ENCODE assay signal across 10 cellular contexts in the genomic region with DNA sequence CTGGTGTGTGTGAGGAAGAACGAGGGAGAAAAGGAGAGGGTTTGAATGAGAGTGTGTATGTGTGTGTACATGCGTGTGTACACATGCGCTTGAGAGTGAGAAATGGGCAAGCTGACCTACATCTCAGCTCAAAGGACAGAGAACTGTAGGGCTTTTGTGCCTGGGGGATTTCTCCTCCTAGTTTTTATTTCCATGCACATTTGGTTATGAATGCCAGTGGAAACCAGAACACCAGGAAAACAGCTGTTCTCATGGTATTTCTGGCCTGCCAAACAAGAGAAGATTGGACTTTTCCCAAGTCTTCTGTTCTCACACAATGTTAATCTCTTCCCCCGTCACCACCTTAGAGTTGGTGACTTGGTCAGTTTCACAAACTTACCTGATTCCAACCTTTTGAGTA. TPM values are rescaled to one million over a fixed set of nuclear protein-coding genes. Genes with fewer than 3 reads are reported as not detected.
DNase-seq lines count a peak whose midpoint lies in the region; ATAC-seq lines count a peak whose summit lies in the region.
"Had no signal": no experiment of that assay in that cellular context is flagged by ENCODE, and none has a peak within 500 bp of the region (broad histone marks: within the 10 kb centered on the region; RNA-seq: fewer than 3 reads in every experiment).

No MANE protein-coding gene starts in this region.

- no peak overlapping the region for H3K4me3 ChIP-seq in skeletal muscle cell (ENCODE audit: low read depth, low read length)

- H3K9me3 Mint-ChIP-seq in activated CD8-positive, alpha-beta memory T cell treated with anti-CD3 and anti-CD28 coated beads, Interleukin-2, amount 10 ng/mL, durations not matched to agents 7 days and 5 days (ENCODE audit: low read depth), result no peaks in the 10 kb centered on the region
- H3K9me3 Mint-ChIP-seq in activated naive CD4-positive, alpha-beta T cell treated with anti-CD3 and anti-CD28 coated beads, Interleukin-2, amount 50 U/mL, for 72 hours, result no peaks in the 10 kb centered on the region
- H3K9me3 Mint-ChIP-seq: activated CD4-positive, alpha-beta memory T cell treated with anti-CD3 and anti-CD28 coated beads for 36 hours had no signal

- H3K27me3 Mint-ChIP-seq in activated CD8-positive, alpha-beta memory T cell treated with anti-CD3 and anti-CD28 coated beads, Interleukin-2, amount 10 ng/mL, durations not matched to agents 7 days and 5 days, result peaks cover 9% of the 10 kb centered on the region
- H3K27me3 Mint-ChIP-seq: activated CD4-positive, alpha-beta memory T cell treated with anti-CD3 and anti-CD28 coated beads for 36 hours had no signal

- DNase-seq in HCEC 1CT (peak; percentile 65), caudate nucleus (lab: John Stamatoyannopoulos, UW) (peak in 4 of 61 donors; percentile 6 to 13 (median 10)), inferior parietal cortex (ENCODE audit: extremely low spot score) (peak; percentile 33), skeletal muscle cell (ENCODE audit: low read depth) (peak; percentile 65)
- DNase-seq in activated CD8-positive, alpha-beta memory T cell treated with anti-CD3 and anti-CD28 coated beads, Interleukin-2, amount 10 ng/mL, durations not matched to agents 7 days and 5 days, result no peak
- no peak for DNase-seq in activated naive CD4-positive, alpha-beta T cell treated with anti-CD3 and anti-CD28 coated beads, Interleukin-2, amount 50 U/mL, for 72 hours (ENCODE audit: low spot score in 2 of 2)
- DNase-seq: activated CD4-positive, alpha-beta memory T cell treated with anti-CD3 and anti-CD28 coated beads for 36 hours; DMS79 had no signal

- H3K27ac Mint-ChIP-seq in activated CD8-positive, alpha-beta memory T cell treated with anti-CD3 and anti-CD28 coated beads, Interleukin-2, amount 10 ng/mL, durations not matched to agents 7 days and 5 days, result no peak overlapping the region
- H3K27ac Mint-ChIP-seq in activated naive CD4-positive, alpha-beta T cell treated with anti-CD3 and anti-CD28 coated beads, Interleukin-2, amount 50 U/mL, for 72 hours, result no peak overlapping the region
- H3K27ac Mint-ChIP-seq: activated CD4-positive, alpha-beta memory T cell treated with anti-CD3 and anti-CD28 coated beads for 36 hours had no signal

- ATAC-seq in HG03565 (IDR thresholded peaks at IDR 0.05; ENCODE audit: unreplicated experiment) (no peak), GM18520 (IDR thresholded peaks at IDR 0.05; ENCODE audit: unreplicated experiment) (no peak)
- ATAC-seq in activated CD8-positive, alpha-beta memory T cell treated with anti-CD3 and anti-CD28 coated beads, Interleukin-2, amount 10 ng/mL, durations not matched to agents 7 days and 5 days, result no peak
- no peak for ATAC-seq in activated naive CD4-positive, alpha-beta T cell treated with anti-CD3 and anti-CD28 coated beads, Interleukin-2, amount 50 U/mL, for 72 hours

- no peaks in the 10 kb centered on the region for H3K4me1 Mint-ChIP-seq in activated CD8-positive, alpha-beta memory T cell treated with anti-CD3 and anti-CD28 coated beads, Interleukin-2, amount 10 ng/mL, durations not matched to agents 7 days and 5 days

- peak overlapping the region; percentile 78 for H3K27ac ChIP-seq in caudate nucleus (ENCODE audit: low read depth, low read length)

- H3K36me3 Mint-ChIP-seq in activated CD8-positive, alpha-beta memory T cell treated with anti-CD3 and anti-CD28 coated beads, Interleukin-2, amount 10 ng/mL, durations not matched to agents 7 days and 5 days, result no peaks in the 10 kb centered on the region
- no peaks in the 10 kb centered on the region for H3K36me3 Mint-ChIP-seq in activated naive CD4-positive, alpha-beta T cell treated with anti-CD3 and anti-CD28 coated beads, Interleukin-2, amount 50 U/mL, for 72 hours
- H3K36me3 Mint-ChIP-seq: activated CD4-positive, alpha-beta memory T cell treated with anti-CD3 and anti-CD28 coated beads for 36 hours had no signal

- H3K4me3 Mint-ChIP-seq in activated CD8-positive, alpha-beta memory T cell treated with anti-CD3 and anti-CD28 coated beads, Interleukin-2, amount 10 ng/mL, durations not matched to agents 7 days and 5 days, result no peak overlapping the region
- H3K4me3 Mint-ChIP-seq: activated CD4-positive, alpha-beta memory T cell treated with anti-CD3 and anti-CD28 coated beads for 36 hours had no signal

- CTCF ChIA-PET in activated CD8-positive, alpha-beta memory T cell treated with anti-CD3 and anti-CD28 coated beads, Interleukin-2, amount 10 ng/mL, durations not matched to agents 7 days and 5 days (lab: Charles Lee), result interaction anchor here (0.8 to 3.6 kb wide), 2 partner anchors 11 to 178 kb away, joined by 3 to 24 read pairs; no protein-coding TSS in a partner anchor

RNA-seq across cellular contexts. Expression of a gene that starts 45.2 kb away (rescaled TPM):
- not detected for total RNA-seq in activated CD8-positive, alpha-beta memory T cell treated with anti-CD3 and anti-CD28 coated beads, Interleukin-2, amount 10 ng/mL, durations not matched to agents 7 days and 5 days
- total RNA-seq in activated naive CD4-positive, alpha-beta T cell treated with anti-CD3 and anti-CD28 coated beads, Interleukin-2, amount 50 U/mL, for 72 hours, result not detected

Comparison
In these comparisons a context has a peak if more than half of its experiments do, and no peak if none do; other contexts are left out.
1. DNase-seq: peak in HCEC 1CT (single experiment), inferior parietal cortex (single experiment) and skeletal muscle cell (single experiment); none in activated CD8-positive, alpha-beta memory T cell treated with anti-CD3 and anti-CD28 coated beads, Interleukin-2, amount 10 ng/mL, durations not matched to agents 7 days and 5 days (single experiment) and activated naive CD4-positive, alpha-beta T cell treated with anti-CD3 and anti-CD28 coated beads, Interleukin-2, amount 50 U/mL, for 72 hours (0 of 2).